ENCODE assay signal across 8 cellular contexts in genomic region chr5:177431317-177432142, GRCh38. TPM values are rescaled to one million over a fixed set of nuclear protein-coding genes. Genes with fewer than 3 reads are reported as not detected.
DNase-seq lines count a peak whose midpoint lies in the region; ATAC-seq and TF ChIP-seq lines count a peak whose summit lies in the region.

No MANE protein-coding gene starts in this region.

- TF ChIP-seq CTCF in lung (IDR thresholded peaks at IDR 0.05; ENCODE audit: control extremely low read depth, extremely low read depth), result no peak

- WGBS in lung, 2 donors, result 52 to 66% methylated on average over 29 of the region's 29 CpGs

- ATAC-seq in GM21515 (IDR thresholded peaks at IDR 0.05; ENCODE audit: unreplicated experiment) (peak; percentile 50), lung (ENCODE audit: insufficient read depth, low FRiP score) (peak; percentile 16)

- H3K27ac Mint-ChIP-seq in CD8-positive, alpha-beta memory T cell, result peak overlapping the region; percentile 81 to 99 (median 95)

- H3K36me3 ChIP-seq in CD8-positive, alpha-beta memory T cell (ENCODE audit: insufficient read depth, low read length), result peaks cover 46% of the 10 kb centered on the region
- H3K36me3 ChIP-seq in KOPT-K1 (ENCODE audit: insufficient read depth, low read length), result peaks cover 63% of the 10 kb centered on the region
- H3K36me3 ChIP-seq in lung (ENCODE audit: control insufficient read depth in 2 of 2, insufficient read depth in 2 of 2, low read length in 2 of 2), result peaks cover 0 to 60% of the 10 kb centered on the region in 2 donors

- H3K36me3 Mint-ChIP-seq in CD8-positive, alpha-beta memory T cell, result peaks cover 0 to 66% (median 3%) of the 10 kb centered on the region in 3 donors

- H3K4me3 ChIP-seq in CD8-positive, alpha-beta memory T cell (ENCODE audit: low read length), result peak overlapping the region; percentile 88
- no peak overlapping the region for H3K4me3 ChIP-seq in lung

- CTCF ChIA-PET in CD8-positive, alpha-beta memory T cell (lab: Charles Lee), result interaction anchor here (0.6 to 14.5 kb wide), 10 partner anchors 9 to 122 kb away, joined by 3 to 326 read pairs (median 4); partner anchors contain the start of genes PFN3 and PRR7

- H3K4me1 ChIP-seq in CD8-positive, alpha-beta memory T cell (ENCODE audit: insufficient read depth, low read length), result peaks cover 92% of the 10 kb centered on the region
- H3K4me1 ChIP-seq in lung (ENCODE audit: control insufficient read depth in 2 of 2, insufficient read depth in 2 of 2, low read length in 2 of 2), result peaks cover 0 to 9% of the 10 kb centered on the region in 2 donors

- POLR2A ChIA-PET in CD8-positive, alpha-beta memory T cell (lab: Charles Lee), result interaction anchor here (0.8 to 7.0 kb wide), 14 partner anchors 8 to 80 kb away, joined by 3 to 154 read pairs (median 4); partner anchors contain the start of genes F12, LMAN2, PRR7 and SLC34A1

- peaks cover 58 to 88% (median 60%) of the 10 kb centered on the region in 3 donors for H3K4me1 Mint-ChIP-seq in CD8-positive, alpha-beta memory T cell

- peaks cover 0 to 4% of the 10 kb centered on the region in 2 donors for H3K27me3 Mint-ChIP-seq in CD8-positive, alpha-beta memory T cell

- peak overlapping the region; percentile 93 for H3K27ac ChIP-seq in CD8-positive, alpha-beta memory T cell (ENCODE audit: low read depth, low read length)
- H3K27ac ChIP-seq in KOPT-K1 (ENCODE audit: low read depth, low read length, poor library complexity, severe bottlenecking) (peak overlapping the region; percentile 89), lung (ENCODE audit: low read depth in 1 of 2, low read length in 1 of 2) (peak overlapping the region in 1 of 2 donors; percentile 66)

- H3K27me3 ChIP-seq in CD8-positive, alpha-beta memory T cell (ENCODE audit: insufficient read depth, low read length, poor library complexity, severe bottlenecking), result no peaks in the 10 kb centered on the region
- no peaks in the 10 kb centered on the region for H3K27me3 ChIP-seq in lung (ENCODE audit: control insufficient read depth, insufficient read depth)

- DNase-seq in CD8-positive, alpha-beta memory T cell, result peak; percentile 63 to 88 (median 78)
- peak; percentile 39 to 51 for DNase-seq in activated T-helper 1 cell treated with anti-CD3 and anti-CD28 coated beads, Interleukin-2, amount 50 U/mL, for 16 hours (ENCODE audit: low read depth in 1 of 2, low spot score in 1 of 2)
- DNase-seq in lung (ENCODE audit: low spot score) (peak; percentile 53), NCI-H1105 treated with DMSO at 0.1 percent for 48 hours (lab: John Stamatoyannopoulos, UW) (no peak), OCI-M1 (lab: John Stamatoyannopoulos, UW) (no peak), occipital lobe (lab: John Stamatoyannopoulos, UW) (no peak)

- H3K4me3 Mint-ChIP-seq in CD8-positive, alpha-beta memory T cell, result peak overlapping the region; percentile 80 to 97 (median 94)

- peaks cover 0 to 2% (median 0%) of the 10 kb centered on the region in 5 donors for H3K9me3 Mint-ChIP-seq in CD8-positive, alpha-beta memory T cell

- H3K9me3 ChIP-seq in CD8-positive, alpha-beta memory T cell (ENCODE audit: low read length), result no peaks in the 10 kb centered on the region
- H3K9me3 ChIP-seq in KOPT-K1 (ENCODE audit: insufficient read depth, low read length, poor library complexity, severe bottlenecking), result no peaks in the 10 kb centered on the region
- no peaks in the 10 kb centered on the region for H3K9me3 ChIP-seq in lung (ENCODE audit: control insufficient read depth in 2 of 2, insufficient read depth in 1 of 2, low read length in 1 of 2)

RNA-seq across cellular contexts. Expression of gene GRK6, which starts 5.1 kb away (rescaled TPM):
- 100 to 1,000 TPM; 180 to 185 TPM for total RNA-seq in CD8-positive, alpha-beta memory T cell
- 201 TPM for polyA plus RNA-seq in CD8-positive, alpha-beta memory T cell
- 10 to 100 TPM; 22.4 to 58.1 TPM for total RNA-seq in lung
- polyA plus RNA-seq in lung, result 10 to 100 TPM; 20.7 to 68.0 TPM
- total RNA-seq in occipital lobe, result 14.0 TPM

RNA-seq across cellular contexts. Expression of gene PRR7, which starts 15.1 kb away (rescaled TPM):
- total RNA-seq in CD8-positive, alpha-beta memory T cell, result 10 to 100 TPM; 14.7 to 15.3 TPM
- 22.1 TPM for polyA plus RNA-seq in CD8-positive, alpha-beta memory T cell
- total RNA-seq in lung, result 1 to 10 TPM; 2.9 to 7.2 TPM
- 1 to 10 TPM; 1.9 to 5.0 TPM for polyA plus RNA-seq in lung
- 11.7 TPM for total RNA-seq in occipital lobe

RNA-seq across cellular contexts. Expression of gene F12, which starts 22.2 kb away (rescaled TPM):
- total RNA-seq in CD8-positive, alpha-beta memory T cell, result 10 to 100 TPM in 1 of 2 experiments, 1 to 10 TPM in 1; 9.2 to 10.3 TPM
- 1.9 TPM for polyA plus RNA-seq in CD8-positive, alpha-beta memory T cell
- total RNA-seq in lung (1 to 10 TPM in 1 of 2 donors, not detected in 1; 1.4 TPM), occipital lobe (3.9 TPM)
- polyA plus RNA-seq in lung, result 1 to 10 TPM; 1.3 to 1.7 TPM

RNA-seq across cellular contexts. Expression of gene PFN3, which starts 31.1 kb away (rescaled TPM):
- not detected for total RNA-seq in CD8-positive, alpha-beta memory T cell
- not detected for polyA plus RNA-seq in CD8-positive, alpha-beta memory T cell
- total RNA-seq in lung, result not detected
- not detected for polyA plus RNA-seq in lung
- not detected for total RNA-seq in occipital lobe

RNA-seq across cellular contexts. Expression of gene DBN1, which starts 41.9 kb away (rescaled TPM):
- total RNA-seq in CD8-positive, alpha-beta memory T cell, result 10 to 100 TPM; 47.9 to 50.5 TPM
- polyA plus RNA-seq in CD8-positive, alpha-beta memory T cell, result 28.1 TPM
- total RNA-seq in lung (10 to 100 TPM; 36.5 to 38.3 TPM), occipital lobe (170 TPM)
- 10 to 100 TPM; 18.7 to 24.1 TPM for polyA plus RNA-seq in lung

Comparison
In these comparisons a context has a peak if more than half of its experiments do, and no peak if none do; other contexts are left out.
1. DNase-seq: peak in CD8-positive, alpha-beta memory T cell (5 of 5), activated T-helper 1 cell treated with anti-CD3 and anti-CD28 coated beads, Interleukin-2, amount 50 U/mL, for 16 hours (2 of 2) and lung (single experiment); none in NCI-H1105 treated with DMSO at 0.1 percent for 48 hours (single experiment), OCI-M1 (single experiment) and occipital lobe (single experiment).